In genomic region chr6:6277418-6277817, GRCh38 we compare ENCODE assay signal across 19 cellular contexts. TPM values are rescaled to one million over a fixed set of nuclear protein-coding genes. Genes with fewer than 3 reads are reported as not detected.
DNase-seq lines count a peak whose midpoint lies in the region; ATAC-seq, FAIRE-seq and TF ChIP-seq lines count a peak whose summit lies in the region.
"Had no signal": no experiment of that assay in that cellular context is flagged by ENCODE, and none has a peak within 500 bp of the region (broad histone marks: within the 10 kb centered on the region; RNA-seq: fewer than 3 reads in every experiment).

No MANE protein-coding gene starts in this region.

- ATAC-seq in GM19351 (IDR thresholded peaks at IDR 0.05; ENCODE audit: unreplicated experiment) = no peak
- no peak for ATAC-seq in Right ventricle myocardium inferior
- ATAC-seq: activated CD8-positive, alpha-beta memory T cell treated with anti-CD3 and anti-CD28 coated beads, Interleukin-2, amount 10 ng/mL, durations not matched to agents 7 days and 5 days; lower lobe of right lung had no signal

- no peaks in the 10 kb centered on the region for H3K36me3 ChIP-seq in bronchial epithelial cell (ENCODE audit: control insufficient read depth, insufficient read depth, low read length)
- H3K36me3 ChIP-seq: lower lobe of right lung, right atrium auricular region had no signal

- H3K36me3 Mint-ChIP-seq in neural crest cell (ENCODE audit: low read depth) = no peaks in the 10 kb centered on the region
- peaks cover 7% of the 10 kb centered on the region for H3K36me3 Mint-ChIP-seq in HFFc6 (ENCODE audit: low read depth)
- H3K36me3 Mint-ChIP-seq: activated CD8-positive, alpha-beta memory T cell treated with anti-CD3 and anti-CD28 coated beads, Interleukin-2, amount 10 ng/mL, durations not matched to agents 7 days and 5 days; CD4-positive, CD25-positive, alpha-beta regulatory T cell; type B pancreatic cell had no signal

- no peak for TF ChIP-seq CTCF in bronchial epithelial cell (IDR thresholded peaks at IDR 0.05; ENCODE audit: insufficient read depth, low read length, severe bottlenecking)
- no peak for TF ChIP-seq CTCF in neural crest cell (conservative IDR thresholded peaks at IDR 0.05)
- no peak for TF ChIP-seq CTCF in HFFc6 (IDR thresholded peaks at IDR 0.05)

- H3K4me3 Mint-ChIP-seq in neural crest cell (no peak overlapping the region), HFFc6 (no peak overlapping the region)
- H3K4me3 Mint-ChIP-seq: activated CD8-positive, alpha-beta memory T cell treated with anti-CD3 and anti-CD28 coated beads, Interleukin-2, amount 10 ng/mL, durations not matched to agents 7 days and 5 days; CD4-positive, CD25-positive, alpha-beta regulatory T cell; nephron; type B pancreatic cell had no signal

- intact Hi-C loops in Right ventricle myocardium inferior (cut with DNase I) = no loop called here

- DNase-seq in GM03348 (ENCODE audit: low spot score) = peak; percentile 23
- peak; percentile 27 for DNase-seq in NCI-H460 (ENCODE audit: extremely low read depth, low read depth)
- peak; percentile 83 for DNase-seq in bronchial epithelial cell (ENCODE audit: low read depth)
- no peak for DNase-seq in neural crest cell (ENCODE audit: low read depth, low spot score)
- DNase-seq in HFFc6 = no peak
- DNase-seq in Right ventricle myocardium inferior (ENCODE audit: missing footprints) = no peak
- DNase-seq: activated CD8-positive, alpha-beta memory T cell treated with anti-CD3 and anti-CD28 coated beads, Interleukin-2, amount 10 ng/mL, durations not matched to agents 7 days and 5 days; activated naive CD4-positive, alpha-beta T cell treated with anti-CD3 and anti-CD28 coated beads, Interleukin-2, amount 50 U/mL, for 16 hours; CD4-positive, CD25-positive, alpha-beta regulatory T cell; cerebellar nuclear complex; hippocampal formation; lower lobe of right lung; NCI-H2029; stimulated activated CD4-positive, alpha-beta T cell treated with anti-CD3 and anti-CD28 coated beads, Interleukin-4, amount 100 ng/mL, for 1 hour had no signal

- H3K4me1 Mint-ChIP-seq in neural crest cell (no peaks in the 10 kb centered on the region), HFFc6 (ENCODE audit: low read depth) (no peaks in the 10 kb centered on the region)
- H3K4me1 Mint-ChIP-seq: activated CD8-positive, alpha-beta memory T cell treated with anti-CD3 and anti-CD28 coated beads, Interleukin-2, amount 10 ng/mL, durations not matched to agents 7 days and 5 days had no signal

- H3K27ac Mint-ChIP-seq in neural crest cell (ENCODE audit: unreplicated experiment) = peak overlapping the region; percentile 44
- H3K27ac Mint-ChIP-seq in HFFc6 = no peak overlapping the region
- H3K27ac Mint-ChIP-seq: activated CD8-positive, alpha-beta memory T cell treated with anti-CD3 and anti-CD28 coated beads, Interleukin-2, amount 10 ng/mL, durations not matched to agents 7 days and 5 days; CD4-positive, CD25-positive, alpha-beta regulatory T cell; type B pancreatic cell had no signal

- FAIRE-seq in bronchial epithelial cell (lab: Jason Lieb, UNC) = peak; percentile 89

- no peak overlapping the region for H3K4me3 ChIP-seq in bronchial epithelial cell (ENCODE audit: low read depth, low read length)
- H3K4me3 ChIP-seq: lower lobe of right lung, right atrium auricular region, SK-N-MC had no signal

- no peaks in the 10 kb centered on the region for H3K27me3 ChIP-seq in bronchial epithelial cell (ENCODE audit: control insufficient read depth, insufficient read depth, low read length)
- H3K27me3 ChIP-seq: right atrium auricular region had no signal

- H3K9me3 Mint-ChIP-seq in neural crest cell = no peaks in the 10 kb centered on the region
- peaks cover 69% of the 10 kb centered on the region for H3K9me3 Mint-ChIP-seq in HFFc6
- H3K9me3 Mint-ChIP-seq: nephron, type B pancreatic cell had no signal

- H3K27me3 Mint-ChIP-seq in neural crest cell (ENCODE audit: low read depth) (peaks cover 13% of the 10 kb centered on the region), HFFc6 (ENCODE audit: insufficient read depth) (peaks cover 1% of the 10 kb centered on the region; the same call in 1 of the 2 replicates)

RNA-seq across cellular contexts. Expression of gene F13A1, which starts 43.0 kb away (rescaled TPM):
- total RNA-seq in NCI-H460 (2014; rRNA removed; shearing (Covaris generic)) = 0.02 and 0.09 TPM in 2 replicates
- polyA plus RNA-seq in NCI-H460 (2014; cell fraction: nucleus; rRNA removed) = not detected in 2 replicates
- total RNA-seq in bronchial epithelial cell (0.13 TPM in 1 of 2 replicates, not detected in the other), neural crest cell (0.39 and 0.70 TPM in 2 replicates), Right ventricle myocardium inferior (188 TPM)
- under 1 TPM in 1 of 6 experiments, not detected in 5; 0.06 TPM for total RNA-seq in HFFc6 (2021; fragmentation: NEBNext Ultra II Directional; extraction: Animal tissue kit (Norgen Biotek cat#: 25700))
- total RNA-seq: activated CD8-positive, alpha-beta memory T cell treated with anti-CD3 and anti-CD28 coated beads, Interleukin-2, amount 10 ng/mL, durations not matched to agents 7 days and 5 days had no signal

Comparison
In these comparisons a context has a peak if more than half of its experiments do, and no peak if none do; other contexts are left out.
1. DNase-seq: peak in GM03348 (single experiment), NCI-H460 (single experiment) and bronchial epithelial cell (single experiment); none in neural crest cell (single experiment), HFFc6 (single experiment) and Right ventricle myocardium inferior (single experiment).
2. RNA of gene F13A1, which starts 43.0 kb away (total RNA-seq): 188 TPM in Right ventricle myocardium inferior (single experiment); 0.39 to 0.70 TPM in neural crest cell, 0.02 to 0.09 TPM in NCI-H460, 0.13 TPM in bronchial epithelial cell and 0.06 TPM in HFFc6; every median in the first group is over 100 times any median in the second.